In the genomic region with DNA sequence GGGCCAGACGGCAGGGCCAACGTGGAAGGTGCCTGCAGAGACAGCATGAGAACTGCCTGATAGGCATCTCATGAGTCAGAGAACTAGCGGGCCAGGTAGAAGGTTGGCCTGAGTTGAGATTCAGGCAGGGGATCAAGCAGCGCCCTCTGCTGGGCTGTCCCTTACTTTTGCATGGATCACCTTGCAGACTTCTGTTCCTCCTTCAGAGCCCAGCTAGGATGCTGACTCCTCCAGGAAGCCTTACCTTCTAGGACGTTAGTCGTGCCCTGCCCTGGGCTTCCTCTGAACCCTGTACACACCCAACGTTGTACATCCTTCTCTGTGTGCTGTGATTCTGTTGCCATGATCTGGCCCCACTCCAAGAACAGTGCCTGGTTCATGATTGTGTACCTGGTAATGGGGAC, we compare ENCODE assay signal across 7 cellular contexts.
DNase-seq lines count a peak whose midpoint lies in the region; ATAC-seq and TF ChIP-seq lines count a peak whose summit lies in the region.

No MANE protein-coding gene starts in this region.

- peak; percentile 32; the same call in 1 of the 2 replicates for TF ChIP-seq RAD21 in Ishikawa (IDR thresholded peaks at IDR 0.05; ENCODE audit: low read depth)

- DNase-seq in ELR (ENCODE audit: low read depth): peak; percentile 65
- DNase-seq in adrenal gland: peak; percentile 41 to 82 (median 66)
- DNase-seq in left lung: peak; percentile 49 to 78
- DNase-seq in foreskin melanocyte: no peak
- DNase-seq in cortex of kidney (lab: John Stamatoyannopoulos, UW): no peak

- no peak for TF ChIP-seq EP300 in Ishikawa (IDR thresholded peaks at IDR 0.05; ENCODE audit: borderline replicate concordance)

- H3K4me1 ChIP-seq in adrenal gland (replicated peaks in 1 of 2) (no peaks in the 10 kb centered on the region), left lung (no peaks in the 10 kb centered on the region)

- H3K27me3 ChIP-seq in adrenal gland: no peaks in the 10 kb centered on the region
- peaks cover 0 to 12% of the 10 kb centered on the region in 2 donors for H3K27me3 ChIP-seq in left lung

- H3K9me3 ChIP-seq in adrenal gland (replicated peaks in 1 of 3): no peaks in the 10 kb centered on the region
- no peaks in the 10 kb centered on the region for H3K9me3 ChIP-seq in left lung

- no peak for TF ChIP-seq POLR2A in adrenal gland (IDR thresholded peaks at IDR 0.05)

- ATAC-seq in left lung (peak; percentile 95), GM18498 (IDR thresholded peaks at IDR 0.05; ENCODE audit: unreplicated experiment) (no peak)

- no peak overlapping the region for H3K4me3 ChIP-seq in adrenal gland
- H3K4me3 ChIP-seq in left lung: no peak overlapping the region

- TF ChIP-seq CTCF in adrenal gland (IDR thresholded peaks at IDR 0.05) (peak; percentile 28 to 59 (median 44)), left lung (IDR thresholded peaks at IDR 0.05) (peak; percentile 41 to 42)

- intact Hi-C loops in adrenal gland (cut with DNase I) (no loop called here), left lung (cut with DNase I) (no loop called here)

- H3K27ac ChIP-seq in adrenal gland: no peak overlapping the region
- H3K27ac ChIP-seq in left lung: no peak overlapping the region

- H3K36me3 ChIP-seq in adrenal gland (replicated peaks in 1 of 2) (no peaks in the 10 kb centered on the region), left lung (no peaks in the 10 kb centered on the region)

- 35 to 56% (median 54%) methylated on average over 6 to 7 of the region's 7 CpGs for WGBS in adrenal gland, 4 donors

TF ChIP-seq in Ishikawa, 13 proteins besides CTCF, POLR2A, EP300 and RAD21:
- no peak for TF ChIP-seq ZBTB7A (IDR thresholded peaks at IDR 0.05; ENCODE audit: low read depth)
- no peak for TF ChIP-seq FOXM1 (IDR thresholded peaks at IDR 0.05; ENCODE audit: borderline replicate concordance, low read depth)
- TF ChIP-seq TAF1 (IDR thresholded peaks at IDR 0.05; ENCODE audit: low read depth): no peak
- TF ChIP-seq CEBPB (IDR thresholded peaks at IDR 0.05): no peak
- no peak for TF ChIP-seq MAX (IDR thresholded peaks at IDR 0.05)
- TF ChIP-seq NFIC (IDR thresholded peaks at IDR 0.05): no peak
- TF ChIP-seq TEAD4 (IDR thresholded peaks at IDR 0.05): no peak
- no peak for TF ChIP-seq YY1 (IDR thresholded peaks at IDR 0.05; ENCODE audit: low read depth)
- TF ChIP-seq EGR1 (IDR thresholded peaks at IDR 0.05): no peak
- TF ChIP-seq CREB1 (IDR thresholded peaks at IDR 0.05; ENCODE audit: low read depth): no peak
- TF ChIP-seq REST (IDR thresholded peaks at IDR 0.05; ENCODE audit: low read depth): no peak
- TF ChIP-seq USF1 (IDR thresholded peaks at IDR 0.05): no peak
- no peak for TF ChIP-seq TCF12 (IDR thresholded peaks at IDR 0.05; ENCODE audit: low read depth)

Comparison
In these comparisons a context has a peak if more than half of its experiments do, and no peak if none do; other contexts are left out.
1. DNase-seq: peak in ELR (single experiment), adrenal gland (7 of 7) and left lung (2 of 2); none in foreskin melanocyte (single experiment) and cortex of kidney (single experiment).